ENCODE assay signal across 9 cellular contexts in genomic region chr2:226508683-226509082, GRCh38.
"Had no signal": no experiment of that assay in that cellular context is flagged by ENCODE, and none has a peak within 500 bp of the region (broad histone marks: within the 10 kb centered on the region; RNA-seq: fewer than 3 reads in every experiment).

No MANE protein-coding gene starts in this region.

- H3K27me3 ChIP-seq: breast epithelium had no signal

- ATAC-seq: activated T-helper 17 cell treated with anti-CD3 and anti-CD28 coated beads, Interleukin-2, amount 50 U/mL, for 72 hours had no signal

- H3K36me3 Mint-ChIP-seq: type B pancreatic cell had no signal

- H3K27me3 Mint-ChIP-seq: type B pancreatic cell had no signal

- H3K4me1 Mint-ChIP-seq: activated T-helper 17 cell treated with anti-CD3 and anti-CD28 coated beads, Interleukin-2, amount 50 U/mL, for 72 hours had no signal

- H3K36me3 ChIP-seq: breast epithelium had no signal

- H3K27ac Mint-ChIP-seq: activated naive CD4-positive, alpha-beta T cell treated with anti-CD3 and anti-CD28 coated beads for 36 hours; activated T-helper 17 cell treated with anti-CD3 and anti-CD28 coated beads, Interleukin-2, amount 50 U/mL, for 72 hours; type B pancreatic cell had no signal

- H3K9me3 ChIP-seq: breast epithelium had no signal

- H3K4me1 ChIP-seq: breast epithelium had no signal

- H3K4me3 ChIP-seq: breast epithelium, skin epidermis had no signal

- H3K4me3 Mint-ChIP-seq: activated naive CD4-positive, alpha-beta T cell treated with anti-CD3 and anti-CD28 coated beads for 36 hours; activated T-helper 17 cell treated with anti-CD3 and anti-CD28 coated beads, Interleukin-2, amount 50 U/mL, for 72 hours; type B pancreatic cell had no signal

- H3K27ac ChIP-seq: breast epithelium, skin epidermis had no signal

- H3K9me3 Mint-ChIP-seq: activated naive CD4-positive, alpha-beta T cell treated with anti-CD3 and anti-CD28 coated beads for 36 hours; activated T-helper 17 cell treated with anti-CD3 and anti-CD28 coated beads, Interleukin-2, amount 50 U/mL, for 72 hours; type B pancreatic cell had no signal

- DNase-seq: activated CD4-positive, alpha-beta T cell treated with anti-CD3 and anti-CD28 coated beads, Interleukin-2, amount 50 U/mL, for 1 hour; activated naive CD4-positive, alpha-beta T cell treated with anti-CD3 and anti-CD28 coated beads for 36 hours; activated T-cell treated with anti-CD3 and anti-CD28 coated beads for 4 hours; effector CD4-positive, alpha-beta T cell; head of caudate nucleus had no signal
